8 cellular contexts compared by ENCODE assay signal in the genomic region with DNA sequence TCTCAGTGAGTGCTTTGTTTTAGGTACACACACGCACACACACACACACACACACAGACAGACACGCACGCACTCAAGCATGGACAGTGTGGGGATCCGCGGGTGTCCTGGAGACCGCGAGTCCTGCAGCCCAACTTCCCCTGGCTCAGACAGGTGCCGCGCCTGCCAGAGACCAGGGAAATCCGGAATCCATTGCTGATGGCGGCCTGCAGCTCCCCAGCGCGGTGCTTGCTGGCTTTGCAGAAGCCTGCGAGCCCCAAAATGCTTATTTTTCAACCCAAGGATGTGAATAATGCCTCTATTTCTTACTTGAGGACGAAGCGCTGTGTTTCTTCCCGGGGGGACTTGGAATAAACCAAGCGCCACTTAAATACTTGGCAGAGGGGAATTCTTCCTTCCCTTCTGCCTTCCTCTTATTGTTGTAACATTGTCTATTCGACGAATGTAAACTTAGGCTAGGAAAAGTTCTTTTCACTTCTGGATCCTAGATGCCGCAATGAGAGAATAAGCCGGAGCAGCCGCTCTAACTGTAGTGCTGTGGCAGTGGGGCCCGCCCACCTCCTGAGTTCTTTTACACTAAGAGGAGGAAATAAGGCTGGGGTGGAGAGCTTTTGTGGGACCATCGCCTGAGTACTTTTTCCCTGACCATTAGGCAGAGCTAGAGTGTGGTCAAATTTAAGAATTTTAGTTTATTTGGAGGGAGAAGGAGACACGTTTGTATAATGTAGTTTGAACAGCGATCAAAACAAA. TPM values are rescaled to one million over a fixed set of nuclear protein-coding genes. Genes with fewer than 3 reads are reported as not detected.
DNase-seq lines count a peak whose midpoint lies in the region; ATAC-seq and TF ChIP-seq lines count a peak whose summit lies in the region.

No MANE protein-coding gene starts in this region.

- H3K9ac ChIP-seq in iPS-15b (ENCODE audit: low read depth, low read length): peak overlapping the region; percentile 73

- ATAC-seq in HG02642 (IDR thresholded peaks at IDR 0.05; ENCODE audit: poor library complexity, unreplicated experiment): peak; percentile 36
- ATAC-seq in body of pancreas: peak; percentile 62
- no peak for ATAC-seq in GM18867 (IDR thresholded peaks at IDR 0.05; ENCODE audit: unreplicated experiment)

- TF ChIP-seq POLR2A in body of pancreas (IDR thresholded peaks at IDR 0.05): no peak

- DNase-seq in EH (ENCODE audit: low read depth) (peak; percentile 55), SJSA1 (ENCODE audit: low read depth in 1 of 2, low spot score in 2 of 2) (peak; percentile 43 to 50), body of pancreas (peak; percentile 32 to 55 (median 36)), retinal pigment epithelial cell (ENCODE audit: low read depth) (no peak), GF-D8 (lab: John Stamatoyannopoulos, UW) (no peak)

- WGBS in body of pancreas, 2 donors: 7 to 9% methylated on average over 21 to 26 of the region's 27 CpGs

- peak in 3 of 7 experiments; percentile 22 to 31 (median 25) for TF ChIP-seq CTCF in body of pancreas (IDR thresholded peaks at IDR 0.05)
- peak; percentile 46 for TF ChIP-seq CTCF in retinal pigment epithelial cell (conservative IDR thresholded peaks at IDR 0.05; ENCODE audit: low read depth, low read length)

- intact Hi-C loops in body of pancreas (cut with DNase I): no loop called here

- H3K4me3 ChIP-seq in SJSA1 (peak overlapping the region; percentile 61), body of pancreas (peak overlapping the region; percentile 35 to 68), iPS-15b (ENCODE audit: low read depth, low read length) (peak overlapping the region; percentile 91), retinal pigment epithelial cell (ENCODE audit: low read length) (peak overlapping the region; percentile 82)

- H3K9me3 ChIP-seq in SJSA1 (replicated peaks) (no peaks in the 10 kb centered on the region), body of pancreas (no peaks in the 10 kb centered on the region), iPS-15b (ENCODE audit: control insufficient read depth, insufficient read depth, low read length) (no peaks in the 10 kb centered on the region)

- no peak overlapping the region for H3K27ac ChIP-seq in SJSA1
- peak overlapping the region in 3 of 4 donors; percentile 39 to 69 (median 47) for H3K27ac ChIP-seq in body of pancreas

- H3K36me3 ChIP-seq in SJSA1: peaks cover 5% of the 10 kb centered on the region; the same call in 1 of the 2 replicates
- H3K36me3 ChIP-seq in body of pancreas (replicated peaks in 1 of 2; ENCODE audit: insufficient read depth in 1 of 2, low read depth in 2 of 2): no peaks in the 10 kb centered on the region
- H3K36me3 ChIP-seq in iPS-15b (ENCODE audit: control insufficient read depth, insufficient read depth, low read length): no peaks in the 10 kb centered on the region

- no peaks in the 10 kb centered on the region for H3K27me3 ChIP-seq in SJSA1 (replicated peaks)
- H3K27me3 ChIP-seq in body of pancreas: no peaks in the 10 kb centered on the region
- H3K27me3 ChIP-seq in iPS-15b (ENCODE audit: control insufficient read depth, insufficient read depth, low read length): peaks cover 27% of the 10 kb centered on the region

- H3K4me1 ChIP-seq in SJSA1 (replicated peaks): peaks cover 28% of the 10 kb centered on the region
- H3K4me1 ChIP-seq in body of pancreas: peaks cover 15% of the 10 kb centered on the region
- no peaks in the 10 kb centered on the region for H3K4me1 ChIP-seq in iPS-15b (ENCODE audit: control insufficient read depth, insufficient read depth, low read length)

RNA-seq across cellular contexts. Expression of a gene that starts 0.8 kb away (rescaled TPM):
- total RNA-seq in SJSA1 (2014; rRNA removed; shearing (Covaris generic)): 3.2 and 5.2 TPM in 2 replicates
- total RNA-seq in body of pancreas: 1 to 10 TPM; 4.0 to 4.4 TPM

Comparison
In these comparisons a context has a peak if more than half of its experiments do, and no peak if none do; other contexts are left out.
1. DNase-seq: peak in EH (single experiment), SJSA1 (2 of 2) and body of pancreas (4 of 4); none in retinal pigment epithelial cell (single experiment) and GF-D8 (single experiment).
2. Peak in every context shown above with its lines, with median percentiles within 50 percentile points of each other: H3K4me3 ChIP-seq.